Comparison of ENCODE assay signal across 11 cellular contexts in genomic region chr11:2466869-2467694, GRCh38. TPM values are rescaled to one million over a fixed set of nuclear protein-coding genes. Genes with fewer than 3 reads are reported as not detected.
DNase-seq lines count a peak whose midpoint lies in the region; ATAC-seq and TF ChIP-seq lines count a peak whose summit lies in the region.
"Had no signal": no experiment of that assay in that cellular context is flagged by ENCODE, and none has a peak within 500 bp of the region (broad histone marks: within the 10 kb centered on the region; RNA-seq: fewer than 3 reads in every experiment).

No MANE protein-coding gene starts in this region.

- peaks cover 66% of the 10 kb centered on the region for H3K4me1 Mint-ChIP-seq in activated T-cell treated with anti-CD3 and anti-CD28 coated beads, Interleukin-2, amount 50 U/mL, for 24 hours (ENCODE audit: low read depth)
- peaks cover 15 to 21% of the 10 kb centered on the region in 2 donors for H3K4me1 Mint-ChIP-seq in natural killer cell treated with Interleukin-12 subunit alpha and Interleukin-12 subunit beta and Interleukin-15 and Interleukin-18, amount 100 ng/mL, for 72 hours (ENCODE audit: low read depth in 2 of 2)

- peak; percentile 85 to 93 for ATAC-seq in natural killer cell treated with Interleukin-12 subunit alpha and Interleukin-12 subunit beta and Interleukin-15 and Interleukin-18, amount 100 ng/mL, for 72 hours
- no peak for ATAC-seq in HG02678 (IDR thresholded peaks at IDR 0.05; ENCODE audit: unreplicated experiment)
- ATAC-seq: body of pancreas, PC-3 had no signal

- no peaks in the 10 kb centered on the region for H3K9me3 Mint-ChIP-seq in activated T-cell treated with anti-CD3 and anti-CD28 coated beads, Interleukin-2, amount 50 U/mL, for 24 hours
- no peaks in the 10 kb centered on the region for H3K9me3 Mint-ChIP-seq in natural killer cell treated with Interleukin-12 subunit alpha and Interleukin-12 subunit beta and Interleukin-15 and Interleukin-18, amount 100 ng/mL, for 72 hours

- peak overlapping the region; percentile 89 for H3K27ac ChIP-seq in MM.1S (ENCODE audit: low read length)

- DNase-seq in GM10248 (ENCODE audit: extremely low spot score): peak; percentile 64
- peak; percentile 85 for DNase-seq in MM.1S
- peak; percentile 59 for DNase-seq in activated T-cell treated with anti-CD3 and anti-CD28 coated beads, Interleukin-2, amount 50 U/mL, for 24 hours
- DNase-seq in natural killer cell treated with Interleukin-12 subunit alpha and Interleukin-12 subunit beta and Interleukin-15 and Interleukin-18, amount 100 ng/mL, for 72 hours (ENCODE audit: low spot score): no peak
- DNase-seq in HuH-7.5 (ENCODE audit: low spot score): no peak
- no peak for DNase-seq in NCI-H2227 (lab: John Stamatoyannopoulos, UW; ENCODE audit: unreplicated experiment)
- no peak for DNase-seq in NCI-H1436 (lab: John Stamatoyannopoulos, UW)
- DNase-seq: PC-3 had no signal

- H3K4me3 Mint-ChIP-seq in activated T-cell treated with anti-CD3 and anti-CD28 coated beads, Interleukin-2, amount 50 U/mL, for 24 hours: peak overlapping the region; percentile 44
- no peak overlapping the region for H3K4me3 Mint-ChIP-seq in natural killer cell treated with Interleukin-12 subunit alpha and Interleukin-12 subunit beta and Interleukin-15 and Interleukin-18, amount 100 ng/mL, for 72 hours

- no peaks in the 10 kb centered on the region for H3K27me3 Mint-ChIP-seq in activated T-cell treated with anti-CD3 and anti-CD28 coated beads, Interleukin-2, amount 50 U/mL, for 24 hours
- peaks cover 19 to 25% of the 10 kb centered on the region in 2 donors for H3K27me3 Mint-ChIP-seq in natural killer cell treated with Interleukin-12 subunit alpha and Interleukin-12 subunit beta and Interleukin-15 and Interleukin-18, amount 100 ng/mL, for 72 hours

- H3F3A ChIP-seq in MM.1S (ENCODE audit: insufficient read depth, low read length): 0 out of 2 replicates have a peak, but pooled peaks cover 3% of the 10 kb centered on the region

- peaks cover 88% of the 10 kb centered on the region for H3K79me2 ChIP-seq in MM.1S (ENCODE audit: low read length)

- peak overlapping the region; percentile 66 for H3K9ac ChIP-seq in MM.1S (ENCODE audit: low read length)

- CTCF ChIA-PET in GM10248 (lab: Yijun Ruan, JAX): interaction anchor here (1.1 kb wide), 1 partner anchor 66 kb away, joined by 3 read pairs; no protein-coding TSS in a partner anchor

- TF ChIP-seq CTCF in GM10248 (IDR thresholded peaks at IDR 0.05; ENCODE audit: control extremely low read depth, extremely low read depth, low read depth, missing control alignments): no peak
- no peak for TF ChIP-seq CTCF in MM.1S (IDR thresholded peaks at IDR 0.05; ENCODE audit: low read length)

- H3K36me3 Mint-ChIP-seq in activated T-cell treated with anti-CD3 and anti-CD28 coated beads, Interleukin-2, amount 50 U/mL, for 24 hours (ENCODE audit: low read depth): no peaks in the 10 kb centered on the region
- no peaks in the 10 kb centered on the region for H3K36me3 Mint-ChIP-seq in natural killer cell treated with Interleukin-12 subunit alpha and Interleukin-12 subunit beta and Interleukin-15 and Interleukin-18, amount 100 ng/mL, for 72 hours

- no peaks in the 10 kb centered on the region for H3K9me3 ChIP-seq in MM.1S (replicated peaks; ENCODE audit: insufficient read depth, low read length)
- H3K9me3 ChIP-seq: body of pancreas had no signal

- peak overlapping the region; percentile 44 for H2AFZ ChIP-seq in MM.1S (ENCODE audit: low read length)

- no peaks in the 10 kb centered on the region for H4K20me1 ChIP-seq in MM.1S (ENCODE audit: insufficient read depth, low read length)

- H3K9me2 ChIP-seq in MM.1S (replicated peaks; ENCODE audit: insufficient read depth, low read length): no peaks in the 10 kb centered on the region

- H3K4me2 ChIP-seq in MM.1S (ENCODE audit: low read depth, low read length): peak overlapping the region; percentile 99
- H3K4me2 ChIP-seq: smooth muscle cell had no signal

- peak overlapping the region; percentile 79 for H3K27ac Mint-ChIP-seq in activated T-cell treated with anti-CD3 and anti-CD28 coated beads, Interleukin-2, amount 50 U/mL, for 24 hours
- peak overlapping the region in 1 of 2 donors; percentile 8 for H3K27ac Mint-ChIP-seq in natural killer cell treated with Interleukin-12 subunit alpha and Interleukin-12 subunit beta and Interleukin-15 and Interleukin-18, amount 100 ng/mL, for 72 hours

- no peaks in the 10 kb centered on the region for H3K27me3 ChIP-seq in MM.1S (replicated peaks; ENCODE audit: insufficient read depth, low read length)
- H3K27me3 ChIP-seq: body of pancreas had no signal

- peak overlapping the region; percentile 44 for H3K4me3 ChIP-seq in MM.1S (ENCODE audit: low read length)
- H3K4me3 ChIP-seq: body of pancreas, smooth muscle cell had no signal

- POLR2A ChIA-PET in GM10248 (lab: Yijun Ruan, JAX): no interaction called here

- peaks cover 23% of the 10 kb centered on the region for H3K4me1 ChIP-seq in MM.1S (ENCODE audit: low read length)

- no peaks in the 10 kb centered on the region for H3K36me3 ChIP-seq in MM.1S (replicated peaks; ENCODE audit: insufficient read depth, low read length)

RNA-seq across cellular contexts. Expression of gene KCNQ1, which starts 22.3 kb away (rescaled TPM):
- total RNA-seq in natural killer cell treated with Interleukin-12 subunit alpha and Interleukin-12 subunit beta and Interleukin-15 and Interleukin-18, amount 100 ng/mL, for 72 hours: 1 to 10 TPM in 1 of 2 donors, under 1 TPM in 1; 0.19 to 1.4 TPM

RNA-seq across cellular contexts. Expression of gene TRPM5, which starts 22.8 kb away (rescaled TPM):
- total RNA-seq in natural killer cell treated with Interleukin-12 subunit alpha and Interleukin-12 subunit beta and Interleukin-15 and Interleukin-18, amount 100 ng/mL, for 72 hours: not detected
- total RNA-seq: PC-3, smooth muscle cell had no signal

Comparison
In these comparisons a context has a peak if more than half of its experiments do, and no peak if none do; other contexts are left out.
1. DNase-seq: peak in GM10248 (single experiment), MM.1S (single experiment) and activated T-cell treated with anti-CD3 and anti-CD28 coated beads, Interleukin-2, amount 50 U/mL, for 24 hours (single experiment); none in natural killer cell treated with Interleukin-12 subunit alpha and Interleukin-12 subunit beta and Interleukin-15 and Interleukin-18, amount 100 ng/mL, for 72 hours (single experiment), HuH-7.5 (single experiment), NCI-H2227 (single experiment) and NCI-H1436 (single experiment).